In genomic region chr2:238488347-238488826, GRCh38 we compare ENCODE assay signal across 21 cellular contexts.
"Had no signal": no experiment of that assay in that cellular context is flagged by ENCODE, and none has a peak within 500 bp of the region (broad histone marks: within the 10 kb centered on the region; RNA-seq: fewer than 3 reads in every experiment).

No MANE protein-coding gene starts in this region.

- H3K9me3 Mint-ChIP-seq: immature natural killer cell; nephron; stimulated activated effector memory CD8-positive, alpha-beta T cell treated with anti-CD3 and anti-CD28 coated beads, Interleukin-12 subunit alpha, Interleukin-12 subunit beta, amount 100 ng/mL, for 72 hours had no signal

- DNase-seq: colonic mucosa; effector CD8-positive, alpha-beta T cell; foreskin fibroblast; glutamatergic neuron; immature natural killer cell; left ventricle myocardium superior; mesendoderm; naive B cell; posterior cingulate gyrus; right cardiac atrium; small intestine; stimulated activated CD4-positive, alpha-beta T cell treated with anti-CD3 and anti-CD28 coated beads, Interleukin-4, amount 100 ng/mL, for 1 hour; stimulated activated CD8-positive, alpha-beta memory T cell treated with anti-CD3 and anti-CD28 coated beads, Interleukin-4, amount 100 ng/mL, for 48 hours; stimulated activated naive CD8-positive, alpha-beta T cell treated with anti-CD3 and anti-CD28 coated beads, Interleukin-15, Interleukin-2, amounts not matched to agents 100 U/mL and 50 U/mL, for 24 hours; tibial artery; upper lobe of left lung; uterus had no signal

- H3K27ac Mint-ChIP-seq: immature natural killer cell; naive B cell; nephron; stimulated activated effector memory CD8-positive, alpha-beta T cell treated with anti-CD3 and anti-CD28 coated beads, Interleukin-12 subunit alpha, Interleukin-12 subunit beta, amount 100 ng/mL, for 72 hours had no signal

- H3K9me3 ChIP-seq: colonic mucosa, gastroesophageal sphincter, suprapubic skin, tibial artery, upper lobe of left lung, uterus had no signal

- H3K27ac ChIP-seq: colonic mucosa, gastroesophageal sphincter, suprapubic skin, tibial artery, upper lobe of left lung, uterus had no signal

- H3K4me3 Mint-ChIP-seq: immature natural killer cell; naive B cell; nephron; stimulated activated effector memory CD8-positive, alpha-beta T cell treated with anti-CD3 and anti-CD28 coated beads, Interleukin-12 subunit alpha, Interleukin-12 subunit beta, amount 100 ng/mL, for 72 hours had no signal

- H3K36me3 Mint-ChIP-seq: immature natural killer cell; naive B cell; stimulated activated effector memory CD8-positive, alpha-beta T cell treated with anti-CD3 and anti-CD28 coated beads, Interleukin-12 subunit alpha, Interleukin-12 subunit beta, amount 100 ng/mL, for 72 hours had no signal

- H3K27me3 Mint-ChIP-seq: naive B cell had no signal

- H3K4me3 ChIP-seq: colonic mucosa, gastroesophageal sphincter, suprapubic skin, tibial artery, upper lobe of left lung, uterus had no signal

- H3K4me1 Mint-ChIP-seq: immature natural killer cell had no signal

- H3K27me3 ChIP-seq: colonic mucosa, gastroesophageal sphincter, suprapubic skin, tibial artery, upper lobe of left lung, uterus had no signal

- H3K4me1 ChIP-seq: colonic mucosa, gastroesophageal sphincter, suprapubic skin, tibial artery, upper lobe of left lung, uterus had no signal
